Comparison of ENCODE assay signal across 1 cellular context in genomic region chr20:47021850-47022249, GRCh38.
TF ChIP-seq lines count a peak whose summit lies in the region.

No MANE protein-coding gene starts in this region.

TF ChIP-seq in HepG2, 621 proteins besides CTCF, POLR2A, EP300 and RAD21 (continued from another document):
- TF ChIP-seq FOXP4 (CRISPR knock-in tag; IDR thresholded peaks at IDR 0.05) (peak; percentile 52; the same call in 1 of the 2 replicates), TGIF2 (CRISPR knock-in tag; IDR thresholded peaks at IDR 0.05) (no peak), ZNF354B (CRISPR knock-in tag; IDR thresholded peaks at IDR 0.05) (no peak), FOXA1 (IDR thresholded peaks at IDR 0.05) (no peak), FOXA1 (CRISPR knock-in tag; IDR thresholded peaks at IDR 0.05) (peak; percentile 40; the same call in 1 of the 2 replicates), NBN (conservative IDR thresholded peaks at IDR 0.05) (no peak), TEAD3 (CRISPR knock-in tag; optimal IDR thresholded peaks at IDR 0.05; ENCODE audit: borderline replicate concordance) (peak; percentile 83), RXRB (CRISPR knock-in tag; IDR thresholded peaks at IDR 0.05; ENCODE audit: borderline replicate concordance) (peak; percentile 94), SOX5 (CRISPR knock-in tag; IDR thresholded peaks at IDR 0.05; ENCODE audit: borderline replicate concordance) (peak; percentile 74; the same call in 1 of the 2 replicates), ELK4 (CRISPR knock-in tag; IDR thresholded peaks at IDR 0.05; ENCODE audit: borderline replicate concordance) (0 out of 2 replicates have a peak, but pooled peaks have one; percentile 32), ZC3H13 (CRISPR knock-in tag; IDR thresholded peaks at IDR 0.05) (no peak), RARA (CRISPR knock-in tag; IDR thresholded peaks at IDR 0.05) (peak; percentile 92), AGO1 (IDR thresholded peaks at IDR 0.05; ENCODE audit: low read depth, low read length, poor library complexity, severe bottlenecking) (no peak), ZNF816 (CRISPR knock-in tag; IDR thresholded peaks at IDR 0.05; ENCODE audit: borderline replicate concordance) (no peak), SRSF4 (IDR thresholded peaks at IDR 0.05; ENCODE audit: low read depth, low read length, poor library complexity, severe bottlenecking) (no peak), HDAC2 (CRISPR knock-in tag; IDR thresholded peaks at IDR 0.05) (peak; percentile 63), SOX13 (IDR thresholded peaks at IDR 0.05) (no peak), SOX13 (CRISPR knock-in tag; conservative IDR thresholded peaks at IDR 0.05 in 1 of 2, IDR thresholded peaks at IDR 0.05 in 1 of 2) (peak in 1 of 2 experiments; percentile 84; a peak in 2 of 4 replicates), ZNF878 (CRISPR knock-in tag; IDR thresholded peaks at IDR 0.05) (0 out of 2 replicates have a peak, but pooled peaks have one; percentile 41), MEIS1 (CRISPR knock-in tag; IDR thresholded peaks at IDR 0.05; ENCODE audit: borderline replicate concordance) (no peak), BORCS8-MEF2B (CRISPR knock-in tag; IDR thresholded peaks at IDR 0.05) (no peak), FOXA3 (CRISPR knock-in tag; IDR thresholded peaks at IDR 0.05) (peak; percentile 23; the same call in 1 of the 2 replicates)
- TF ChIP-seq, protein P1, sequence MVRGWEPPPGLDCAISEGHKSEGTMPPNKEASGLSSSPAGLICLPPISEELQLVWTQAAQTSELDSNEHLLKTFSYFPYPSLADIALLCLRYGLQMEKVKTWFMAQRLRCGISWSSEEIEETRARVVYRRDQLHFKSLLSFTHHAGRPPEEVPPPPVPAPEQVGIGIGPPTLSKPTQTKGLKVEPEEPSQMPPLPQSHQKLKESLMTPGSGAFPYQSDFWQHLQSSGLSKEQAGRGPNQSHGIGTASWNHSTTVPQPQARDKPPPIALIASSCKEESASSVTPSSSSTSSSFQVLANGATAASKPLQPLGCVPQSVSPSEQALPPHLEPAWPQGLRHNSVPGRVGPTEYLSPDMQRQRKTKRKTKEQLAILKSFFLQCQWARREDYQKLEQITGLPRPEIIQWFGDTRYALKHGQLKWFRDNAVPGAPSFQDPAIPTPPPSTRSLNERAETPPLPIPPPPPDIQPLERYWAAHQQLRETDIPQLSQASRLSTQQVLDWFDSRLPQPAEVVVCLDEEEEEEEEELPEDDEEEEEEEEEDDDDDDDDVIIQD (CRISPR knock-in tag; IDR thresholded peaks at IDR 0.05; ENCODE audit: low read depth), result peak; percentile 31; the same call in 1 of the 2 replicates
- TF ChIP-seq, protein P2, sequence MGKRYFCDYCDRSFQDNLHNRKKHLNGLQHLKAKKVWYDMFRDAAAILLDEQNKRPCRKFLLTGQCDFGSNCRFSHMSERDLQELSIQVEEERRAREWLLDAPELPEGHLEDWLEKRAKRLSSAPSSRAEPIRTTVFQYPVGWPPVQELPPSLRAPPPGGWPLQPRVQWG (CRISPR knock-in tag; IDR thresholded peaks at IDR 0.05; ENCODE audit: borderline replicate concordance, low read depth), result no peak
- TF ChIP-seq, protein P3, sequence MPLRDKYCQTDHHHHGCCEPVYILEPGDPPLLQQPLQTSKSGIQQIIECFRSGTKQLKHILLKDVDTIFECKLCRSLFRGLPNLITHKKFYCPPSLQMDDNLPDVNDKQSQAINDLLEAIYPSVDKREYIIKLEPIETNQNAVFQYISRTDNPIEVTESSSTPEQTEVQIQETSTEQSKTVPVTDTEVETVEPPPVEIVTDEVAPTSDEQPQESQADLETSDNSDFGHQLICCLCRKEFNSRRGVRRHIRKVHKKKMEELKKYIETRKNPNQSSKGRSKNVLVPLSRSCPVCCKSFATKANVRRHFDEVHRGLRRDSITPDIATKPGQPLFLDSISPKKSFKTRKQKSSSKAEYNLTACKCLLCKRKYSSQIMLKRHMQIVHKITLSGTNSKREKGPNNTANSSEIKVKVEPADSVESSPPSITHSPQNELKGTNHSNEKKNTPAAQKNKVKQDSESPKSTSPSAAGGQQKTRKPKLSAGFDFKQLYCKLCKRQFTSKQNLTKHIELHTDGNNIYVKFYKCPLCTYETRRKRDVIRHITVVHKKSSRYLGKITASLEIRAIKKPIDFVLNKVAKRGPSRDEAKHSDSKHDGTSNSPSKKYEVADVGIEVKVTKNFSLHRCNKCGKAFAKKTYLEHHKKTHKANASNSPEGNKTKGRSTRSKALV (CRISPR knock-in tag; IDR thresholded peaks at IDR 0.05), result 0 out of 2 replicates have a peak, but pooled peaks have one; percentile 34
